In the genomic region with DNA sequence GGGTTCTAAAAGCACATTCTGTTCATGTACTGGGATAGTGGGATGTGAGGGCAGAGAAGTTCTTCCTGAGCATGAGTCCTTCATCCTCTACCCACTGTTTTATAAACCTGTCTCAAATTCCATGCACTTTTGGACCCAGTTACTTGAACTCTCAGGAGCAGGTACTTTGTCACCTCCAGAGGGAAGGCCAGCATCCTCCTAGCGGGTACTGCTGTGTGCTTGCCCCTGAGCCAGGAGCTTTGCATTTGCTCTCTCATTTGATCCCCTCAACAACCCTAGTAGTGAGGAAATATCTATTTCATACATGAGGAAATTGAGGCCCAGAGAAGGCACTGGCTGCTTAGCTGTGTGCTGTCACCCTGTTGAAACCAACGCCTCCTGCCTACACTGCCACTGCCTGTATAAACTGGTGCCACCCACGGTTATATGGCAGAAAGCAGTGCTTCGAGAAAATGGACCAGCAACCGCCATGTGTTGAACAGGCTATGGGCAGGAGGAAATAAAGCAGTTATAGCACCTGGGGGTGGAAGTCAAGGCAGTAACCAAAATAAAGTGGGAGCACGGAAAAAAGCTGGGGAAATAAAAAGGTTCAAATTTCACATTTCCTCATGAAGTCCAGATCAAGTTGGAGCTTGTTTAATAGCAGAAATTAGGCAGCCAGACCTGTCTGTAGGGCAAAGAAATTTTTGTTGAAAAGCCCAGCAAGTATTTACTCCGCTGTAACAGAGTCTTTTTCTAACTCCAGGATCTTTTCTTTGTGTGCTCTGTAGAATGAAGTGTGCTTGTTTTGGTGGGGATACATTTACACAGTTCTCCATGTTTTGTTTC, we compare ENCODE assay signal across 2 cellular contexts.
TF ChIP-seq lines count a peak whose summit lies in the region.

No MANE protein-coding gene starts in this region.

TF ChIP-seq in GM12878, 131 proteins besides CTCF, POLR2A, EP300 and RAD21:
- TF ChIP-seq, protein P1, sequence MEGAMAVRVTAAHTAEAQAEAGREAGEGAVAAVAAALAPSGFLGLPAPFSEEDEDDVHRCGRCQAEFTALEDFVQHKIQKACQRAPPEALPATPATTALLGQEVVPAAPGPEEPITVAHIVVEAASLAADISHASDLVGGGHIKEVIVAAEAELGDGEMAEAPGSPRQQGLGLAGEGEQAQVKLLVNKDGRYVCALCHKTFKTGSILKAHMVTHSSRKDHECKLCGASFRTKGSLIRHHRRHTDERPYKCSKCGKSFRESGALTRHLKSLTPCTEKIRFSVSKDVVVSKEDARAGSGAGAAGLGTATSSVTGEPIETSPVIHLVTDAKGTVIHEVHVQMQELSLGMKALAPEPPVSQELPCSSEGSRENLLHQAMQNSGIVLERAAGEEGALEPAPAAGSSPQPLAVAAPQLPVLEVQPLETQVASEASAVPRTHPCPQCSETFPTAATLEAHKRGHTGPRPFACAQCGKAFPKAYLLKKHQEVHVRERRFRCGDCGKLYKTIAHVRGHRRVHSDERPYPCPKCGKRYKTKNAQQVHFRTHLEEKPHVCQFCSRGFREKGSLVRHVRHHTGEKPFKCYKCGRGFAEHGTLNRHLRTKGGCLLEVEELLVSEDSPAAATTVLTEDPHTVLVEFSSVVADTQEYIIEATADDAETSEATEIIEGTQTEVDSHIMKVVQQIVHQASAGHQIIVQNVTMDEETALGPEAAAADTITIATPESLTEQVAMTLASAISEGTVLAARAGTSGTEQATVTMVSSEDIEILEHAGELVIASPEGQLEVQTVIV (IDR thresholded peaks at IDR 0.05; ENCODE audit: borderline replicate concordance, partially characterized antibody), result no peak
- TF ChIP-seq, protein P2, sequence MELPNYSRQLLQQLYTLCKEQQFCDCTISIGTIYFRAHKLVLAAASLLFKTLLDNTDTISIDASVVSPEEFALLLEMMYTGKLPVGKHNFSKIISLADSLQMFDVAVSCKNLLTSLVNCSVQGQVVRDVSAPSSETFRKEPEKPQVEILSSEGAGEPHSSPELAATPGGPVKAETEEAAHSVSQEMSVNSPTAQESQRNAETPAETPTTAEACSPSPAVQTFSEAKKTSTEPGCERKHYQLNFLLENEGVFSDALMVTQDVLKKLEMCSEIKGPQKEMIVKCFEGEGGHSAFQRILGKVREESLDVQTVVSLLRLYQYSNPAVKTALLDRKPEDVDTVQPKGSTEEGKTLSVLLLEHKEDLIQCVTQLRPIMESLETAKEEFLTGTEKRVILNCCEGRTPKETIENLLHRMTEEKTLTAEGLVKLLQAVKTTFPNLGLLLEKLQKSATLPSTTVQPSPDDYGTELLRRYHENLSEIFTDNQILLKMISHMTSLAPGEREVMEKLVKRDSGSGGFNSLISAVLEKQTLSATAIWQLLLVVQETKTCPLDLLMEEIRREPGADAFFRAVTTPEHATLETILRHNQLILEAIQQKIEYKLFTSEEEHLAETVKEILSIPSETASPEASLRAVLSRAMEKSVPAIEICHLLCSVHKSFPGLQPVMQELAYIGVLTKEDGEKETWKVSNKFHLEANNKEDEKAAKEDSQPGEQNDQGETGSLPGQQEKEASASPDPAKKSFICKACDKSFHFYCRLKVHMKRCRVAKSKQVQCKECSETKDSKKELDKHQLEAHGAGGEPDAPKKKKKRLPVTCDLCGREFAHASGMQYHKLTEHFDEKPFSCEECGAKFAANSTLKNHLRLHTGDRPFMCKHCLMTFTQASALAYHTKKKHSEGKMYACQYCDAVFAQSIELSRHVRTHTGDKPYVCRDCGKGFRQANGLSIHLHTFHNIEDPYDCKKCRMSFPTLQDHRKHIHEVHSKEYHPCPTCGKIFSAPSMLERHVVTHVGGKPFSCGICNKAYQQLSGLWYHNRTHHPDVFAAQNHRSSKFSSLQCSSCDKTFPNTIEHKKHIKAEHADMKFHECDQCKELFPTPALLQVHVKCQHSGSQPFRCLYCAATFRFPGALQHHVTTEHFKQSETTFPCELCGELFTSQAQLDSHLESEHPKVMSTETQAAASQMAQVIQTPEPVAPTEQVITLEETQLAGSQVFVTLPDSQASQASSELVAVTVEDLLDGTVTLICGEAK (IDR thresholded peaks at IDR 0.05; ENCODE audit: borderline replicate concordance), result no peak
- TF ChIP-seq BMI1 (IDR thresholded peaks at IDR 0.05; ENCODE audit: borderline replicate concordance) (no peak), IKZF2 (IDR thresholded peaks at IDR 0.05) (no peak), ZNF384 (IDR thresholded peaks at IDR 0.05; ENCODE audit: borderline replicate concordance, low read depth, low read length) (no peak), TAF1 (IDR thresholded peaks at IDR 0.05; ENCODE audit: borderline replicate concordance, low read depth, low read length) (no peak)
- TF ChIP-seq, protein P3, sequence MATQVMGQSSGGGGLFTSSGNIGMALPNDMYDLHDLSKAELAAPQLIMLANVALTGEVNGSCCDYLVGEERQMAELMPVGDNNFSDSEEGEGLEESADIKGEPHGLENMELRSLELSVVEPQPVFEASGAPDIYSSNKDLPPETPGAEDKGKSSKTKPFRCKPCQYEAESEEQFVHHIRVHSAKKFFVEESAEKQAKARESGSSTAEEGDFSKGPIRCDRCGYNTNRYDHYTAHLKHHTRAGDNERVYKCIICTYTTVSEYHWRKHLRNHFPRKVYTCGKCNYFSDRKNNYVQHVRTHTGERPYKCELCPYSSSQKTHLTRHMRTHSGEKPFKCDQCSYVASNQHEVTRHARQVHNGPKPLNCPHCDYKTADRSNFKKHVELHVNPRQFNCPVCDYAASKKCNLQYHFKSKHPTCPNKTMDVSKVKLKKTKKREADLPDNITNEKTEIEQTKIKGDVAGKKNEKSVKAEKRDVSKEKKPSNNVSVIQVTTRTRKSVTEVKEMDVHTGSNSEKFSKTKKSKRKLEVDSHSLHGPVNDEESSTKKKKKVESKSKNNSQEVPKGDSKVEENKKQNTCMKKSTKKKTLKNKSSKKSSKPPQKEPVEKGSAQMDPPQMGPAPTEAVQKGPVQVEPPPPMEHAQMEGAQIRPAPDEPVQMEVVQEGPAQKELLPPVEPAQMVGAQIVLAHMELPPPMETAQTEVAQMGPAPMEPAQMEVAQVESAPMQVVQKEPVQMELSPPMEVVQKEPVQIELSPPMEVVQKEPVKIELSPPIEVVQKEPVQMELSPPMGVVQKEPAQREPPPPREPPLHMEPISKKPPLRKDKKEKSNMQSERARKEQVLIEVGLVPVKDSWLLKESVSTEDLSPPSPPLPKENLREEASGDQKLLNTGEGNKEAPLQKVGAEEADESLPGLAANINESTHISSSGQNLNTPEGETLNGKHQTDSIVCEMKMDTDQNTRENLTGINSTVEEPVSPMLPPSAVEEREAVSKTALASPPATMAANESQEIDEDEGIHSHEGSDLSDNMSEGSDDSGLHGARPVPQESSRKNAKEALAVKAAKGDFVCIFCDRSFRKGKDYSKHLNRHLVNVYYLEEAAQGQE (IDR thresholded peaks at IDR 0.05; ENCODE audit: low read depth, low read length), result no peak
- TF ChIP-seq, protein P4, sequence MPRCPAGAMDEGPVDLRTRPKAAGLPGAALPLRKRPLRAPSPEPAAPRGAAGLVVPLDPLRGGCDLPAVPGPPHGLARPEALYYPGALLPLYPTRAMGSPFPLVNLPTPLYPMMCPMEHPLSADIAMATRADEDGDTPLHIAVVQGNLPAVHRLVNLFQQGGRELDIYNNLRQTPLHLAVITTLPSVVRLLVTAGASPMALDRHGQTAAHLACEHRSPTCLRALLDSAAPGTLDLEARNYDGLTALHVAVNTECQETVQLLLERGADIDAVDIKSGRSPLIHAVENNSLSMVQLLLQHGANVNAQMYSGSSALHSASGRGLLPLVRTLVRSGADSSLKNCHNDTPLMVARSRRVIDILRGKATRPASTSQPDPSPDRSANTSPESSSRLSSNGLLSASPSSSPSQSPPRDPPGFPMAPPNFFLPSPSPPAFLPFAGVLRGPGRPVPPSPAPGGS (IDR thresholded peaks at IDR 0.05; ENCODE audit: borderline replicate concordance, insufficient read depth, low read depth, low read length, poor library complexity, severe bottlenecking), result no peak

TF ChIP-seq in HepG2, 621 proteins besides CTCF, POLR2A, EP300 and RAD21:
- no peak for TF ChIP-seq RARG (CRISPR knock-in tag; IDR thresholded peaks at IDR 0.05; ENCODE audit: low read depth)
- TF ChIP-seq, protein P5, sequence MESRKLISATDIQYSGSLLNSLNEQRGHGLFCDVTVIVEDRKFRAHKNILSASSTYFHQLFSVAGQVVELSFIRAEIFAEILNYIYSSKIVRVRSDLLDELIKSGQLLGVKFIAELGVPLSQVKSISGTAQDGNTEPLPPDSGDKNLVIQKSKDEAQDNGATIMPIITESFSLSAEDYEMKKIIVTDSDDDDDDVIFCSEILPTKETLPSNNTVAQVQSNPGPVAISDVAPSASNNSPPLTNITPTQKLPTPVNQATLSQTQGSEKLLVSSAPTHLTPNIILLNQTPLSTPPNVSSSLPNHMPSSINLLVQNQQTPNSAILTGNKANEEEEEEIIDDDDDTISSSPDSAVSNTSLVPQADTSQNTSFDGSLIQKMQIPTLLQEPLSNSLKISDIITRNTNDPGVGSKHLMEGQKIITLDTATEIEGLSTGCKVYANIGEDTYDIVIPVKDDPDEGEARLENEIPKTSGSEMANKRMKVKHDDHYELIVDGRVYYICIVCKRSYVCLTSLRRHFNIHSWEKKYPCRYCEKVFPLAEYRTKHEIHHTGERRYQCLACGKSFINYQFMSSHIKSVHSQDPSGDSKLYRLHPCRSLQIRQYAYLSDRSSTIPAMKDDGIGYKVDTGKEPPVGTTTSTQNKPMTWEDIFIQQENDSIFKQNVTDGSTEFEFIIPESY (CRISPR knock-in tag; IDR thresholded peaks at IDR 0.05), result peak; percentile 83
- TF ChIP-seq, protein P6, sequence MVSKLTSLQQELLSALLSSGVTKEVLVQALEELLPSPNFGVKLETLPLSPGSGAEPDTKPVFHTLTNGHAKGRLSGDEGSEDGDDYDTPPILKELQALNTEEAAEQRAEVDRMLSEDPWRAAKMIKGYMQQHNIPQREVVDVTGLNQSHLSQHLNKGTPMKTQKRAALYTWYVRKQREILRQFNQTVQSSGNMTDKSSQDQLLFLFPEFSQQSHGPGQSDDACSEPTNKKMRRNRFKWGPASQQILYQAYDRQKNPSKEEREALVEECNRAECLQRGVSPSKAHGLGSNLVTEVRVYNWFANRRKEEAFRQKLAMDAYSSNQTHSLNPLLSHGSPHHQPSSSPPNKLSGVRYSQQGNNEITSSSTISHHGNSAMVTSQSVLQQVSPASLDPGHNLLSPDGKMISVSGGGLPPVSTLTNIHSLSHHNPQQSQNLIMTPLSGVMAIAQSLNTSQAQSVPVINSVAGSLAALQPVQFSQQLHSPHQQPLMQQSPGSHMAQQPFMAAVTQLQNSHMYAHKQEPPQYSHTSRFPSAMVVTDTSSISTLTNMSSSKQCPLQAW (CRISPR knock-in tag; IDR thresholded peaks at IDR 0.05), result peak; percentile 34; the same call in 1 of the 2 replicates
- TF ChIP-seq ZNF501 (CRISPR knock-in tag; IDR thresholded peaks at IDR 0.05), result peak; percentile 26; the same call in 1 of the 2 replicates
- TF ChIP-seq PITX1 (CRISPR knock-in tag; IDR thresholded peaks at IDR 0.05), result peak; percentile 23; the same call in 1 of the 2 replicates
- TF ChIP-seq, protein P7, sequence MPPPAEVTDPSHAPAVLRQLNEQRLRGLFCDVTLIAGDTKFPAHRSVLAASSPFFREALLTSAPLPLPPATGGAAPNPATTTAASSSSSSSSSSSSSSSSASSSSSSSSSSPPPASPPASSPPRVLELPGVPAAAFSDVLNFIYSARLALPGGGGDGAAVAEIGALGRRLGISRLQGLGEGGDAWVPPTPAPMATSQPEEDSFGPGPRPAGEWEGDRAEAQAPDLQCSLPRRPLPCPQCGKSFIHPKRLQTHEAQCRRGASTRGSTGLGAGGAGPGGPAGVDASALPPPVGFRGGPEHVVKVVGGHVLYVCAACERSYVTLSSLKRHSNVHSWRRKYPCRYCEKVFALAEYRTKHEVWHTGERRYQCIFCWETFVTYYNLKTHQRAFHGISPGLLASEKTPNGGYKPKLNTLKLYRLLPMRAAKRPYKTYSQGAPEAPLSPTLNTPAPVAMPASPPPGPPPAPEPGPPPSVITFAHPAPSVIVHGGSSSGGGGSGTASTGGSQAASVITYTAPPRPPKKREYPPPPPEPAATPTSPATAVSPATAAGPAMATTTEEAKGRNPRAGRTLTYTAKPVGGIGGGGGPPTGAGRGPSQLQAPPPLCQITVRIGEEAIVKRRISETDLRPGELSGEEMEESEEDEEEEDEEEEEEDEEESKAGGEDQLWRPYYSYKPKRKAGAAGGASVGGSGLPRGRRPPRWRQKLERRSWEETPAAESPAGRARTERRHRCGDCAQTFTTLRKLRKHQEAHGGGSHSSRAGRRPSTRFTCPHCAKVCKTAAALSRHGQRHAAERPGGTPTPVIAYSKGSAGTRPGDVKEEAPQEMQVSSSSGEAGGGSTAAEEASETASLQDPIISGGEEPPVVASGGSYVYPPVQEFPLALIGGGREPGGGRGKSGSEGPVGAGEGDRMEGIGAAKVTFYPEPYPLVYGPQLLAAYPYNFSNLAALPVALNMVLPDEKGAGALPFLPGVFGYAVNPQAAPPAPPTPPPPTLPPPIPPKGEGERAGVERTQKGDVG (CRISPR knock-in tag; IDR thresholded peaks at IDR 0.05; ENCODE audit: borderline replicate concordance), result 0 out of 2 replicates have a peak, but pooled peaks have one; percentile 24
- no peak for TF ChIP-seq SIN3A (IDR thresholded peaks at IDR 0.05; ENCODE audit: borderline replicate concordance, low read depth, low read length)
- TF ChIP-seq ZNF572 (CRISPR knock-in tag; IDR thresholded peaks at IDR 0.05), result 0 out of 2 replicates have a peak, but pooled peaks have one; percentile 38
- 0 out of 2 replicates have a peak, but pooled peaks have one; percentile 23 for TF ChIP-seq JUN (CRISPR knock-in tag; IDR thresholded peaks at IDR 0.05)
- TF ChIP-seq ZNF761 (CRISPR knock-in tag; conservative IDR thresholded peaks at IDR 0.05), result no peak
- TF ChIP-seq ZNF335 (CRISPR knock-in tag; IDR thresholded peaks at IDR 0.05), result no peak
